In the genomic region with DNA sequence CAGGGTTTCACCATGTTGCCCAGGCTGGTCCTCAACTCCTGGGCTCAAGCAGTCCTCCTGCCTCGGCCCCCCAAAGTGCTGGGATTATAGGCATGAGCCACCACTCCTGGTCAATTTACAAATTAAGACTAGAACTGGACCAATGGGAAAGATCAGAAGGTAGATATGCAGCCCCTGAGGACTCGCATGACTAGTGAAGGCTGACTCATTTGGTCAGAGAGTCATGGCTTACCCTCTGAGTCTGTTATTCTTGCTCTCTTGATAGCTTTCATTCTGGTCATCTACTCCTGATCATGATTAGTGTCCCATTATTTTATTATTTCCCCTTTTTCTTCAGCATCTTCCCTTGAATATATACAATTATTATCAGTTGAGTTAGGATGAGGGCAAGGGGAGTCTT, we compare ENCODE assay signal across 24 cellular contexts. TPM values are rescaled to one million over a fixed set of nuclear protein-coding genes. Genes with fewer than 3 reads are reported as not detected.
DNase-seq lines count a peak whose midpoint lies in the region; ATAC-seq and TF ChIP-seq lines count a peak whose summit lies in the region.
"Had no signal": no experiment of that assay in that cellular context is flagged by ENCODE, and none has a peak within 500 bp of the region (broad histone marks: within the 10 kb centered on the region; RNA-seq: fewer than 3 reads in every experiment).

No MANE protein-coding gene starts in this region.

- no peaks in the 10 kb centered on the region for H3K4me1 ChIP-seq in adipocyte (ENCODE audit: control insufficient read depth, insufficient read depth, low read length)
- H3K4me1 ChIP-seq: ascending aorta, left lung, tibial artery had no signal

- no peaks in the 10 kb centered on the region for H3K9me3 ChIP-seq in adipocyte (ENCODE audit: control insufficient read depth, low read length)
- H3K9me3 ChIP-seq: ascending aorta, left lung, tibial artery had no signal

- TF ChIP-seq CTCF in glutamatergic neuron (IDR thresholded peaks at IDR 0.05; ENCODE audit: partially characterized antibody, unreplicated experiment) (no peak), omental fat pad (IDR thresholded peaks at IDR 0.05) (no peak)

- no peak overlapping the region for H3K4me3 ChIP-seq in adipocyte (ENCODE audit: low read length)
- H3K4me3 ChIP-seq: ascending aorta, left lung, tibial artery had no signal

- no peaks in the 10 kb centered on the region for H3K4me1 Mint-ChIP-seq in glutamatergic neuron (ENCODE audit: low read depth, unreplicated experiment)
- H3K4me1 Mint-ChIP-seq in stimulated activated naive B cell treated with anti-CD40 and anti-IgM and Interleukin-4, amounts not matched to agents 10 μg/mL and 1 μg/mL and 100 μg/mL, for 72 hours = peaks cover 0 to 6% of the 10 kb centered on the region in 2 donors

- H3K27me3 Mint-ChIP-seq in glutamatergic neuron (ENCODE audit: unreplicated experiment) = peaks cover 3% of the 10 kb centered on the region
- peaks cover 18 to 25% of the 10 kb centered on the region in 2 donors for H3K27me3 Mint-ChIP-seq in stimulated activated naive B cell treated with anti-CD40 and anti-IgM and Interleukin-4, amounts not matched to agents 10 μg/mL and 1 μg/mL and 100 μg/mL, for 72 hours

- H3K36me3 Mint-ChIP-seq in glutamatergic neuron (ENCODE audit: unreplicated experiment) = no peaks in the 10 kb centered on the region
- H3K36me3 Mint-ChIP-seq in stimulated activated naive B cell treated with anti-CD40 and anti-IgM and Interleukin-4, amounts not matched to agents 10 μg/mL and 1 μg/mL and 100 μg/mL, for 72 hours = no peaks in the 10 kb centered on the region
- H3K36me3 Mint-ChIP-seq: CD14-positive monocyte had no signal

- DNase-seq in AG08395 (ENCODE audit: low spot score) = peak; percentile 44
- DNase-seq in HPDE6-E6E7 (ENCODE audit: extremely low spot score) = peak; percentile 7
- peak; percentile 19 for DNase-seq in adipocyte (ENCODE audit: low read depth)
- DNase-seq in hepatic stellate cell (ENCODE audit: low spot score) = peak; percentile 38
- DNase-seq in glutamatergic neuron = no peak
- no peak for DNase-seq in stimulated activated naive B cell treated with anti-CD40 and anti-IgM and Interleukin-4, amounts not matched to agents 10 μg/mL and 1 μg/mL and 100 μg/mL, for 72 hours
- no peak for DNase-seq in omental fat pad (ENCODE audit: low spot score)
- DNase-seq: activated CD4-positive, alpha-beta T cell treated with anti-CD3 and anti-CD28 coated beads, Interleukin-2, amount 50 U/mL, for 4 hours; activated naive CD4-positive, alpha-beta T cell; DMS153; H9; left lung; NCI-H1436; NCI-H2171 treated with DMSO at 0.1 percent for 48 hours; nucleus accumbens; right cardiac atrium; stimulated activated naive CD4-positive, alpha-beta T cell; tibial artery had no signal

- H3K4me3 Mint-ChIP-seq in glutamatergic neuron (ENCODE audit: unreplicated experiment) = no peak overlapping the region
- no peak overlapping the region for H3K4me3 Mint-ChIP-seq in stimulated activated naive B cell treated with anti-CD40 and anti-IgM and Interleukin-4, amounts not matched to agents 10 μg/mL and 1 μg/mL and 100 μg/mL, for 72 hours
- H3K4me3 Mint-ChIP-seq: CD14-positive monocyte; dendritic cell treated with granulocyte-macrophage colony-stimulating factor and Interleukin-4, amounts not matched to agents 40 ng/mL and 50 ng/mL, for 4 days; H9 had no signal

- no peak overlapping the region for H3K27ac Mint-ChIP-seq in glutamatergic neuron (ENCODE audit: unreplicated experiment)
- H3K27ac Mint-ChIP-seq in stimulated activated naive B cell treated with anti-CD40 and anti-IgM and Interleukin-4, amounts not matched to agents 10 μg/mL and 1 μg/mL and 100 μg/mL, for 72 hours = no peak overlapping the region
- H3K27ac Mint-ChIP-seq: dendritic cell treated with granulocyte-macrophage colony-stimulating factor and Interleukin-4, amounts not matched to agents 40 ng/mL and 50 ng/mL, for 4 days; H9 had no signal

- no peaks in the 10 kb centered on the region for H3K9me3 Mint-ChIP-seq in glutamatergic neuron (ENCODE audit: unreplicated experiment)
- no peaks in the 10 kb centered on the region for H3K9me3 Mint-ChIP-seq in stimulated activated naive B cell treated with anti-CD40 and anti-IgM and Interleukin-4, amounts not matched to agents 10 μg/mL and 1 μg/mL and 100 μg/mL, for 72 hours
- H3K9me3 Mint-ChIP-seq: dendritic cell treated with granulocyte-macrophage colony-stimulating factor and Interleukin-4, amounts not matched to agents 40 ng/mL and 50 ng/mL, for 4 days; H9 had no signal

- H3K9ac ChIP-seq in adipocyte (ENCODE audit: low read length) = no peak overlapping the region

- ATAC-seq in stimulated activated naive B cell treated with anti-CD40 and anti-IgM and Interleukin-4, amounts not matched to agents 10 μg/mL and 1 μg/mL and 100 μg/mL, for 72 hours (replicated peaks) = no peak
- ATAC-seq in GM21825 (IDR thresholded peaks at IDR 0.05; ENCODE audit: unreplicated experiment) (no peak), omental fat pad (ENCODE audit: low FRiP score) (no peak)
- ATAC-seq: left lung, Panc1, right cardiac atrium had no signal

- H3K27me3 ChIP-seq in adipocyte (replicated peaks; ENCODE audit: control insufficient read depth, insufficient read depth, low read length) = peaks cover 3% of the 10 kb centered on the region
- H3K27me3 ChIP-seq: ascending aorta had no signal

- H3K36me3 ChIP-seq in adipocyte (ENCODE audit: control insufficient read depth, insufficient read depth, low read length, severe bottlenecking) = no peaks in the 10 kb centered on the region
- H3K36me3 ChIP-seq: ascending aorta, left lung, tibial artery had no signal

RNA-seq across cellular contexts. Expression of a gene that starts 2.7 kb away (rescaled TPM):
- total RNA-seq in glutamatergic neuron (ENCODE audit: unreplicated experiment) = not detected
- total RNA-seq in omental fat pad = not detected
- total RNA-seq: A673, ascending aorta, H9, left lung had no signal

RNA-seq across cellular contexts. Expression of a gene that starts 40.8 kb away (rescaled TPM):
- not detected for total RNA-seq in glutamatergic neuron (ENCODE audit: unreplicated experiment)
- total RNA-seq in omental fat pad = under 1 TPM in 2 of 4 donors, not detected in 2; 0.19 to 0.60 TPM
- total RNA-seq: A673, ascending aorta had no signal

RNA-seq across cellular contexts. Expression of a gene that starts 58.6 kb away (rescaled TPM):
- total RNA-seq in glutamatergic neuron (ENCODE audit: unreplicated experiment) (112 TPM), omental fat pad (100 to 1,000 TPM; 403 to 946 (median 700) TPM)

Comparison
In these comparisons a context has a peak if more than half of its experiments do, and no peak if none do; other contexts are left out.
1. DNase-seq: peak in AG08395 (single experiment), HPDE6-E6E7 (single experiment), adipocyte (single experiment) and hepatic stellate cell (single experiment); none in glutamatergic neuron (single experiment), stimulated activated naive B cell treated with anti-CD40 and anti-IgM and Interleukin-4, amounts not matched to agents 10 μg/mL and 1 μg/mL and 100 μg/mL, for 72 hours (single experiment) and omental fat pad (single experiment).